In the genomic region with DNA sequence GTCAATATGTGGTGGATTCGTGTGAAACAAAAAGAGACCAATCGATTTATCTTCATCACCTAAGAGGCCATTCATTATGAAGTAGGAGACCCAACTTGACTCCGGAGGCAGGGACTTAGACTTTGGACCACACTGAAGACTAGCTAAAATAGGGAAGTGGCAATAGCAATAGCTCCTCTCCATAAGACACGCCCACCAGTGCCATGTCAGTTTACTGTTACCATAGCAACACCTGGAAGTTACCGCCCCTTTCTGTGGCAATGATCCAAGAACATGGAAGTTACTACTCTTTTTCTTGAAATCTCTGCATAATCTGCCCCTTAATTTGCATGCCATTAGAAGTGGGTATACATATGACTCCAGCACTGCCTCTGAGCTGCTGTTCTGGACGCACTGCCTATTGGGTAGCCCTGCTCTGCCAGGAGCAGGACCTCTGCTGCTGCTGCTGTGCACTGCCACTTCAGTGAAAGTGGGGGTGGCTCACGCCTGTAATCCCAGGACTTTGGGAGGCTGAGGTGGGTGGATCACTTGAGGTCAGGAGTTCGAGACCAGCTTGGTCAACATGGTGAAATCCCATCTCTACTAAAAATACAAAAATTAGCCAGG, we compare ENCODE assay signal across 12 cellular contexts.
A peak's percentile ranks its signal among the peaks of the same experiment; 100 is the strongest.
DNase-seq lines count a peak whose midpoint lies in the region; ATAC-seq, FAIRE-seq and TF ChIP-seq lines count a peak whose summit lies in the region.
"Had no signal": no experiment of that assay in that cellular context is flagged by ENCODE, and none has a peak within 500 bp of the region (broad histone marks: within the 10 kb centered on the region; RNA-seq: fewer than 3 reads in every experiment).

No MANE protein-coding gene starts in this region.

- H4K20me1 ChIP-seq in HepG2 (ENCODE audit: insufficient read depth, low read length), result no peaks in the 10 kb centered on the region

- no peak overlapping the region for H3K9ac ChIP-seq in HepG2 (ENCODE audit: insufficient read depth, low read depth, low read length)

- DNase-seq in HepG2 (ENCODE audit: low spot score), result no peak
- no peak for DNase-seq in right lobe of liver
- DNase-seq in NOMO-1 treated with dmso at 0.1 percent for 144 hours (lab: John Stamatoyannopoulos, UW; ENCODE audit: unreplicated experiment), result peak; percentile 73
- DNase-seq in dermis blood vessel endothelial cell, result peak; percentile 5
- no peak for DNase-seq in effector CD8-positive, alpha-beta T cell (lab: John Stamatoyannopoulos, UW)
- no peak for DNase-seq in D721Med (ENCODE audit: insufficient read length, low spot score)
- DNase-seq in suprapubic skin (ENCODE audit: low spot score in 2 of 2), result no peak
- DNase-seq: NCI-H1105 had no signal

- TF ChIP-seq EP300 in HepG2 (IDR thresholded peaks at IDR 0.05; ENCODE audit: low read depth in 2 of 2, low read length in 2 of 2) (no peak), HepG2 (CRISPR knock-in tag; IDR thresholded peaks at IDR 0.05; ENCODE audit: borderline replicate concordance) (no peak), suprapubic skin (IDR thresholded peaks at IDR 0.05) (no peak)

- in situ Hi-C loops in HepG2 (cut with HindIII; ENCODE audit: extremely low pct_ligation_motif_present, low pct_unique_long_range_greater_than_20kb), result no loop called here

- BruUV-seq in HepG2 (replicated peaks; lab: Mats Ljungman, UMichigan), result no TSS peak

- CTCF ChIA-PET in HepG2 (lab: Yijun Ruan, JAX; ENCODE audit: low intra/inter-chr PET ratio, low total read pairs), result no interaction called here

- H3K79me2 ChIP-seq in HepG2 (ENCODE audit: insufficient read depth, low read length), result no peaks in the 10 kb centered on the region

- TF ChIP-seq CTCF in HepG2 (CRISPR knock-in tag; IDR thresholded peaks at IDR 0.05) (no peak), right lobe of liver (IDR thresholded peaks at IDR 0.05) (no peak), D721Med (IDR thresholded peaks at IDR 0.05; ENCODE audit: insufficient read depth, missing control alignments) (no peak), suprapubic skin (IDR thresholded peaks at IDR 0.05) (no peak)

- H3K9me3 ChIP-seq in HepG2 (ENCODE audit: low read length) (no peaks in the 10 kb centered on the region), right lobe of liver (no peaks in the 10 kb centered on the region), suprapubic skin (no peaks in the 10 kb centered on the region)
- H3K9me3 ChIP-seq: HAP-1, Peyer's patch had no signal

- no peak overlapping the region for H2AFZ ChIP-seq in HepG2 (ENCODE audit: low read length)

- H3K36me3 ChIP-seq in HepG2 (replicated peaks in 1 of 2; ENCODE audit: control insufficient read depth in 1 of 2, insufficient read depth in 2 of 2, low read length in 2 of 2) (no peaks in the 10 kb centered on the region), right lobe of liver (no peaks in the 10 kb centered on the region), suprapubic skin (no peaks in the 10 kb centered on the region)
- H3K36me3 ChIP-seq: cardiac muscle cell, HAP-1, Peyer's patch had no signal

- H3K4me2 ChIP-seq in HepG2 (ENCODE audit: low read depth, low read length), result no peak overlapping the region

- WGBS in HepG2 (ENCODE audit: low lambda C conversion rate), result 7% methylated on average over 4 of the region's 8 CpGs
- WGBS in right lobe of liver (ENCODE audit: insufficient coverage, low coverage, low lambda C conversion rate, missing lambda C conversion rate), result 61% methylated on average over 7 of the region's 8 CpGs
- WGBS in suprapubic skin, result 78% methylated on average over 8 of the region's 8 CpGs

- H3K27ac ChIP-seq in HepG2 (ENCODE audit: extremely low read length, insufficient read depth, low read length) (no peak overlapping the region), right lobe of liver (no peak overlapping the region), suprapubic skin (no peak overlapping the region)
- H3K27ac ChIP-seq: cardiac muscle cell, Peyer's patch had no signal

- POLR2A ChIA-PET in HepG2 (lab: Yijun Ruan, JAX), result no interaction called here

- ATAC-seq in HepG2 (no peak), right lobe of liver (no peak), SK-N-SH treated with all-trans-retinoic acid at 6 μM for 48 hours (no peak)

- H3K4me1 ChIP-seq in HepG2 (ENCODE audit: insufficient read depth, low read length), result no peaks in the 10 kb centered on the region
- H3K4me1 ChIP-seq in right lobe of liver, result no peaks in the 10 kb centered on the region
- peaks cover 12% of the 10 kb centered on the region for H3K4me1 ChIP-seq in suprapubic skin
- H3K4me1 ChIP-seq: Peyer's patch had no signal

- intact Hi-C loops in HepG2 (cut with micrococcal nuclease; ENCODE audit: unreplicated experiment) (no loop called here), right lobe of liver (cut with DNase I) (no loop called here)

- no peaks in the 10 kb centered on the region for H3K27me3 ChIP-seq in HepG2 (ENCODE audit: control insufficient read depth in 1 of 2, insufficient read depth in 2 of 2, low read length in 2 of 2)
- H3K27me3 ChIP-seq in right lobe of liver, result no peaks in the 10 kb centered on the region
- no peaks in the 10 kb centered on the region for H3K27me3 ChIP-seq in suprapubic skin
- H3K27me3 ChIP-seq: cardiac muscle cell, Peyer's patch had no signal

- TF ChIP-seq RAD21 in HepG2 (CRISPR knock-in tag; IDR thresholded peaks at IDR 0.05), result no peak

- H3K4me3 ChIP-seq in HepG2 (replicated peaks in 1 of 3; ENCODE audit: insufficient read depth in 1 of 3, low read depth in 2 of 3, low read length in 3 of 3) (no peak overlapping the region), right lobe of liver (no peak overlapping the region), suprapubic skin (no peak overlapping the region)
- H3K4me3 ChIP-seq: cardiac muscle cell, HAP-1, Peyer's patch had no signal

- TF ChIP-seq POLR2A in HepG2 (IDR thresholded peaks at IDR 0.05; ENCODE audit: insufficient read depth in 1 of 2, low read depth in 2 of 2, low read length in 2 of 2) (no peak), right lobe of liver (IDR thresholded peaks at IDR 0.05) (no peak), suprapubic skin (IDR thresholded peaks at IDR 0.05) (no peak)

- FAIRE-seq in HepG2 (lab: Jason Lieb, UNC) (no peak), D721Med (lab: Jason Lieb, UNC) (no peak)

TF ChIP-seq in HepG2, 621 proteins besides CTCF, POLR2A, EP300 and RAD21:
- no peak for TF ChIP-seq ZNF501 (CRISPR knock-in tag; IDR thresholded peaks at IDR 0.05)
- TF ChIP-seq RFX1 (IDR thresholded peaks at IDR 0.05), result peak; percentile 16; the same call in 1 of the 2 replicates

TF ChIP-seq in SK-N-SH treated with all-trans-retinoic acid at 6 μM for 48 hours, 23 proteins besides CTCF, POLR2A, EP300 and RAD21:
- TF ChIP-seq BACH2 (CRISPR knock-in tag; IDR thresholded peaks at IDR 0.05; ENCODE audit: borderline replicate concordance) (no peak), CSDC2 (CRISPR knock-in tag; IDR thresholded peaks at IDR 0.05) (no peak), TCF4 (CRISPR knock-in tag; IDR thresholded peaks at IDR 0.05; ENCODE audit: borderline replicate concordance) (no peak), ZNF70 (CRISPR knock-in tag; IDR thresholded peaks at IDR 0.05) (no peak), ZFP30 (CRISPR knock-in tag; IDR thresholded peaks at IDR 0.05) (no peak), SNAI2 (CRISPR knock-in tag; IDR thresholded peaks at IDR 0.05) (no peak), ZFP3 (CRISPR knock-in tag; IDR thresholded peaks at IDR 0.05) (no peak)
- TF ChIP-seq, protein P1, sequence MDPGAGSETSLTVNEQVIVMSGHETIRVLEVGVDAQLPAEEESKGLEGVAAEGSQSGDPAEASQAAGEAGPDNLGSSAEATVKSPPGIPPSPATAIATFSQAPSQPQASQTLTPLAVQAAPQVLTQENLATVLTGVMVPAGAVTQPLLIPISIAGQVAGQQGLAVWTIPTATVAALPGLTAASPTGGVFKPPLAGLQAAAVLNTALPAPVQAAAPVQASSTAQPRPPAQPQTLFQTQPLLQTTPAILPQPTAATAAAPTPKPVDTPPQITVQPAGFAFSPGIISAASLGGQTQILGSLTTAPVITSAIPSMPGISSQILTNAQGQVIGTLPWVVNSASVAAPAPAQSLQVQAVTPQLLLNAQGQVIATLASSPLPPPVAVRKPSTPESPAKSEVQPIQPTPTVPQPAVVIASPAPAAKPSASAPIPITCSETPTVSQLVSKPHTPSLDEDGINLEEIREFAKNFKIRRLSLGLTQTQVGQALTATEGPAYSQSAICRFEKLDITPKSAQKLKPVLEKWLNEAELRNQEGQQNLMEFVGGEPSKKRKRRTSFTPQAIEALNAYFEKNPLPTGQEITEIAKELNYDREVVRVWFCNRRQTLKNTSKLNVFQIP (CRISPR knock-in tag; IDR thresholded peaks at IDR 0.05; ENCODE audit: borderline replicate concordance, low read depth), result no peak
- TF ChIP-seq, protein P2, sequence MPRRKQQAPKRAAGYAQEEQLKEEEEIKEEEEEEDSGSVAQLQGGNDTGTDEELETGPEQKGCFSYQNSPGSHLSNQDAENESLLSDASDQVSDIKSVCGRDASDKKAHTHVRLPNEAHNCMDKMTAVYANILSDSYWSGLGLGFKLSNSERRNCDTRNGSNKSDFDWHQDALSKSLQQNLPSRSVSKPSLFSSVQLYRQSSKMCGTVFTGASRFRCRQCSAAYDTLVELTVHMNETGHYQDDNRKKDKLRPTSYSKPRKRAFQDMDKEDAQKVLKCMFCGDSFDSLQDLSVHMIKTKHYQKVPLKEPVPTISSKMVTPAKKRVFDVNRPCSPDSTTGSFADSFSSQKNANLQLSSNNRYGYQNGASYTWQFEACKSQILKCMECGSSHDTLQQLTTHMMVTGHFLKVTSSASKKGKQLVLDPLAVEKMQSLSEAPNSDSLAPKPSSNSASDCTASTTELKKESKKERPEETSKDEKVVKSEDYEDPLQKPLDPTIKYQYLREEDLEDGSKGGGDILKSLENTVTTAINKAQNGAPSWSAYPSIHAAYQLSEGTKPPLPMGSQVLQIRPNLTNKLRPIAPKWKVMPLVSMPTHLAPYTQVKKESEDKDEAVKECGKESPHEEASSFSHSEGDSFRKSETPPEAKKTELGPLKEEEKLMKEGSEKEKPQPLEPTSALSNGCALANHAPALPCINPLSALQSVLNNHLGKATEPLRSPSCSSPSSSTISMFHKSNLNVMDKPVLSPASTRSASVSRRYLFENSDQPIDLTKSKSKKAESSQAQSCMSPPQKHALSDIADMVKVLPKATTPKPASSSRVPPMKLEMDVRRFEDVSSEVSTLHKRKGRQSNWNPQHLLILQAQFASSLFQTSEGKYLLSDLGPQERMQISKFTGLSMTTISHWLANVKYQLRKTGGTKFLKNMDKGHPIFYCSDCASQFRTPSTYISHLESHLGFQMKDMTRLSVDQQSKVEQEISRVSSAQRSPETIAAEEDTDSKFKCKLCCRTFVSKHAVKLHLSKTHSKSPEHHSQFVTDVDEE (CRISPR knock-in tag; IDR thresholded peaks at IDR 0.05), result no peak
TF ChIP-seq in SK-N-SH treated with all-trans-retinoic acid at 6 μM for 48 hours: peak in this region for 0.

Comparison
In these comparisons a context has a peak if more than half of its experiments do, and no peak if none do; other contexts are left out.
1. DNase-seq: peak in NOMO-1 treated with dmso at 0.1 percent for 144 hours (single experiment) and dermis blood vessel endothelial cell (single experiment); none in HepG2 (single experiment), right lobe of liver (0 of 3), effector CD8-positive, alpha-beta T cell (single experiment), D721Med (single experiment) and suprapubic skin (0 of 2).